Comparison of ENCODE assay signal across 1 cellular context in the genomic region with DNA sequence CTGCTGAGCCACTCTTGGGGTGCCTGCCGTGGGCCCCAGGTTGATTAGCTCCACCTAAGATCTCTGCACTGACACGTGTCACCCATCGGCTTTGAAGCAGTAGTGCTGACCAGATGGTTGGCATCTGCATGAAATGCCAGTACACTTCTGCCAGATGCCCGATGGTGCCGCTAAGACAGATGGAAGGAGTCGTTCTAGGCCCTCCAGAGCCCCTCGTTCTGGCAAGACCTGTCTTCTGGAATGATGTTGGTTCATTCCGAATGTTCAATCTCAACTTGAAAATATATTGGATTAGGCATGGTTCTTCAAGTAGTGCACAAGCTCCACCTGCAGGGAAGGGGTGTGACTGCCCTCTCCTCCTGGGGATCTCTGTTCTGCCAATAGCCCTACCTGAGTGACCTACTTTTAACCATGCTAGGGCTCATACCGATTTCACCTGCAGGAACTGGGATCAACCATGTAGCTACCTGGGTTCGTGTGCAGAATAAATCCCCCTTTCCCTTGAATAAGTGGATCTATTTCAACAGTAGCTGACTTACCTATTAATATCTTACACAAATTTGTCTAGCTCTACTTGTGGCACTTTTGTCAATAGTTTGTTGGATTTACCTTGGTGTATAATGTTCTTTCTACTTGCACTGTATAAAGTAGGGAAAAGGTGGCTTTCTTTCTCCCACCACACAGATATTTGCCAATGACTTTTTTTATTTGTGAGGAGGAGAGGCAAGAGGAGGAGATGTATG.
TF ChIP-seq lines count a peak whose summit lies in the region.

No MANE protein-coding gene starts in this region.

TF ChIP-seq in H1, 55 proteins besides CTCF, POLR2A, EP300 and RAD21:
- TF ChIP-seq ZNF274 (IDR thresholded peaks at IDR 0.05; ENCODE audit: borderline replicate concordance, extremely low read depth, low read length), result no peak
- TF ChIP-seq PHF8 (conservative IDR thresholded peaks at IDR 0.05; ENCODE audit: low read depth, low read length), result no peak
- TF ChIP-seq, protein P1, sequence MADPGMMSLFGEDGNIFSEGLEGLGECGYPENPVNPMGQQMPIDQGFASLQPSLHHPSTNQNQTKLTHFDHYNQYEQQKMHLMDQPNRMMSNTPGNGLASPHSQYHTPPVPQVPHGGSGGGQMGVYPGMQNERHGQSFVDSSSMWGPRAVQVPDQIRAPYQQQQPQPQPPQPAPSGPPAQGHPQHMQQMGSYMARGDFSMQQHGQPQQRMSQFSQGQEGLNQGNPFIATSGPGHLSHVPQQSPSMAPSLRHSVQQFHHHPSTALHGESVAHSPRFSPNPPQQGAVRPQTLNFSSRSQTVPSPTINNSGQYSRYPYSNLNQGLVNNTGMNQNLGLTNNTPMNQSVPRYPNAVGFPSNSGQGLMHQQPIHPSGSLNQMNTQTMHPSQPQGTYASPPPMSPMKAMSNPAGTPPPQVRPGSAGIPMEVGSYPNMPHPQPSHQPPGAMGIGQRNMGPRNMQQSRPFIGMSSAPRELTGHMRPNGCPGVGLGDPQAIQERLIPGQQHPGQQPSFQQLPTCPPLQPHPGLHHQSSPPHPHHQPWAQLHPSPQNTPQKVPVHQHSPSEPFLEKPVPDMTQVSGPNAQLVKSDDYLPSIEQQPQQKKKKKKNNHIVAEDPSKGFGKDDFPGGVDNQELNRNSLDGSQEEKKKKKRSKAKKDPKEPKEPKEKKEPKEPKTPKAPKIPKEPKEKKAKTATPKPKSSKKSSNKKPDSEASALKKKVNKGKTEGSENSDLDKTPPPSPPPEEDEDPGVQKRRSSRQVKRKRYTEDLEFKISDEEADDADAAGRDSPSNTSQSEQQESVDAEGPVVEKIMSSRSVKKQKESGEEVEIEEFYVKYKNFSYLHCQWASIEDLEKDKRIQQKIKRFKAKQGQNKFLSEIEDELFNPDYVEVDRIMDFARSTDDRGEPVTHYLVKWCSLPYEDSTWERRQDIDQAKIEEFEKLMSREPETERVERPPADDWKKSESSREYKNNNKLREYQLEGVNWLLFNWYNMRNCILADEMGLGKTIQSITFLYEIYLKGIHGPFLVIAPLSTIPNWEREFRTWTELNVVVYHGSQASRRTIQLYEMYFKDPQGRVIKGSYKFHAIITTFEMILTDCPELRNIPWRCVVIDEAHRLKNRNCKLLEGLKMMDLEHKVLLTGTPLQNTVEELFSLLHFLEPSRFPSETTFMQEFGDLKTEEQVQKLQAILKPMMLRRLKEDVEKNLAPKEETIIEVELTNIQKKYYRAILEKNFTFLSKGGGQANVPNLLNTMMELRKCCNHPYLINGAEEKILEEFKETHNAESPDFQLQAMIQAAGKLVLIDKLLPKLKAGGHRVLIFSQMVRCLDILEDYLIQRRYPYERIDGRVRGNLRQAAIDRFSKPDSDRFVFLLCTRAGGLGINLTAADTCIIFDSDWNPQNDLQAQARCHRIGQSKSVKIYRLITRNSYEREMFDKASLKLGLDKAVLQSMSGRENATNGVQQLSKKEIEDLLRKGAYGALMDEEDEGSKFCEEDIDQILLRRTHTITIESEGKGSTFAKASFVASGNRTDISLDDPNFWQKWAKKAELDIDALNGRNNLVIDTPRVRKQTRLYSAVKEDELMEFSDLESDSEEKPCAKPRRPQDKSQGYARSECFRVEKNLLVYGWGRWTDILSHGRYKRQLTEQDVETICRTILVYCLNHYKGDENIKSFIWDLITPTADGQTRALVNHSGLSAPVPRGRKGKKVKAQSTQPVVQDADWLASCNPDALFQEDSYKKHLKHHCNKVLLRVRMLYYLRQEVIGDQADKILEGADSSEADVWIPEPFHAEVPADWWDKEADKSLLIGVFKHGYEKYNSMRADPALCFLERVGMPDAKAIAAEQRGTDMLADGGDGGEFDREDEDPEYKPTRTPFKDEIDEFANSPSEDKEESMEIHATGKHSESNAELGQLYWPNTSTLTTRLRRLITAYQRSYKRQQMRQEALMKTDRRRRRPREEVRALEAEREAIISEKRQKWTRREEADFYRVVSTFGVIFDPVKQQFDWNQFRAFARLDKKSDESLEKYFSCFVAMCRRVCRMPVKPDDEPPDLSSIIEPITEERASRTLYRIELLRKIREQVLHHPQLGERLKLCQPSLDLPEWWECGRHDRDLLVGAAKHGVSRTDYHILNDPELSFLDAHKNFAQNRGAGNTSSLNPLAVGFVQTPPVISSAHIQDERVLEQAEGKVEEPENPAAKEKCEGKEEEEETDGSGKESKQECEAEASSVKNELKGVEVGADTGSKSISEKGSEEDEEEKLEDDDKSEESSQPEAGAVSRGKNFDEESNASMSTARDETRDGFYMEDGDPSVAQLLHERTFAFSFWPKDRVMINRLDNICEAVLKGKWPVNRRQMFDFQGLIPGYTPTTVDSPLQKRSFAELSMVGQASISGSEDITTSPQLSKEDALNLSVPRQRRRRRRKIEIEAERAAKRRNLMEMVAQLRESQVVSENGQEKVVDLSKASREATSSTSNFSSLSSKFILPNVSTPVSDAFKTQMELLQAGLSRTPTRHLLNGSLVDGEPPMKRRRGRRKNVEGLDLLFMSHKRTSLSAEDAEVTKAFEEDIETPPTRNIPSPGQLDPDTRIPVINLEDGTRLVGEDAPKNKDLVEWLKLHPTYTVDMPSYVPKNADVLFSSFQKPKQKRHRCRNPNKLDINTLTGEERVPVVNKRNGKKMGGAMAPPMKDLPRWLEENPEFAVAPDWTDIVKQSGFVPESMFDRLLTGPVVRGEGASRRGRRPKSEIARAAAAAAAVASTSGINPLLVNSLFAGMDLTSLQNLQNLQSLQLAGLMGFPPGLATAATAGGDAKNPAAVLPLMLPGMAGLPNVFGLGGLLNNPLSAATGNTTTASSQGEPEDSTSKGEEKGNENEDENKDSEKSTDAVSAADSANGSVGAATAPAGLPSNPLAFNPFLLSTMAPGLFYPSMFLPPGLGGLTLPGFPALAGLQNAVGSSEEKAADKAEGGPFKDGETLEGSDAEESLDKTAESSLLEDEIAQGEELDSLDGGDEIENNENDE (IDR thresholded peaks at IDR 0.05; ENCODE audit: insufficient replicate concordance, low read length), result no peak
- no peak for TF ChIP-seq HDAC6 (IDR thresholded peaks at IDR 0.05; ENCODE audit: low read depth, low read length)
- TF ChIP-seq POU5F1 (IDR thresholded peaks at IDR 0.05; ENCODE audit: low read depth, low read length), result no peak
- no peak for TF ChIP-seq RBBP5 (IDR thresholded peaks at IDR 0.05; ENCODE audit: borderline replicate concordance, low read depth, low read length)
- no peak for TF ChIP-seq ASH2L (IDR thresholded peaks at IDR 0.05; ENCODE audit: low read length)
TF ChIP-seq in H1: peak in this region for 0.
